Comparison of ENCODE assay signal across 23 cellular contexts in genomic region chr7:133564484-133564883, GRCh38.
DNase-seq lines count a peak whose midpoint lies in the region; ATAC-seq and TF ChIP-seq lines count a peak whose summit lies in the region.
"Had no signal": no experiment of that assay in that cellular context is flagged by ENCODE, and none has a peak within 500 bp of the region (broad histone marks: within the 10 kb centered on the region; RNA-seq: fewer than 3 reads in every experiment).

No MANE protein-coding gene starts in this region.

- H3K36me3 Mint-ChIP-seq in CD14-positive monocyte, result peaks cover 6 to 7% of the 10 kb centered on the region in 2 donors

- H3K9me3 Mint-ChIP-seq in CD14-positive monocyte, result peaks cover 0 to 1% (median 0%) of the 10 kb centered on the region in 7 donors

- no peaks in the 10 kb centered on the region for H3K79me2 ChIP-seq in OCI-LY3 (ENCODE audit: low read length)

- H3K36me3 ChIP-seq in GM06990 (ENCODE audit: control insufficient read depth, insufficient read depth, low read length) (no peaks in the 10 kb centered on the region), OCI-LY3 (replicated peaks; ENCODE audit: low read depth, low read length) (no peaks in the 10 kb centered on the region)
- H3K36me3 ChIP-seq in effector memory CD4-positive, alpha-beta T cell (ENCODE audit: control insufficient read depth, insufficient read depth, low read length), result no peaks in the 10 kb centered on the region
- H3K36me3 ChIP-seq: lower lobe of right lung had no signal

- DNase-seq in GM06990 (ENCODE audit: extremely low read depth, insufficient read length), result no peak
- no peak for DNase-seq in epithelial cell of esophagus (ENCODE audit: low read depth)
- no peak for DNase-seq in effector memory CD4-positive, alpha-beta T cell
- DNase-seq in DMS79 (lab: John Stamatoyannopoulos, UW), result no peak
- DNase-seq in CD14-positive monocyte (ENCODE audit: low spot score), result no peak
- DNase-seq: activated CD4-positive, alpha-beta T cell treated with anti-CD3 and anti-CD28 coated beads, Interleukin-2, amount 10 ng/mL, durations not matched to agents 24 days and 14 days; body of pancreas; CD4-positive, alpha-beta memory T cell; cortex of kidney; DMS153; HCEC 1CT; kidney; lower lobe of right lung; NCI-H1436 treated with DMSO at 0.1 percent for 48 hours; NCI-H748 treated with DMSO at 0.1 percent for 48 hours; nucleus accumbens; right cardiac atrium; stimulated activated CD4-positive, alpha-beta T cell treated with anti-CD3 and anti-CD28 coated beads, Interleukin-15, amount 100 ng/mL, for 24 hours; T-helper 17 cell had no signal

- H3K4me2 ChIP-seq in OCI-LY3 (ENCODE audit: low read length), result no peak overlapping the region

- no peak overlapping the region for H2AFZ ChIP-seq in OCI-LY3 (ENCODE audit: low read depth, low read length)

- H3K9me3 ChIP-seq in OCI-LY3 (ENCODE audit: insufficient read depth, low read length), result no peaks in the 10 kb centered on the region
- H3K9me3 ChIP-seq in effector memory CD4-positive, alpha-beta T cell (ENCODE audit: control insufficient read depth, low read length), result no peaks in the 10 kb centered on the region
- H3K9me3 ChIP-seq: body of pancreas, lower lobe of right lung had no signal

- H3K27me3 ChIP-seq in GM06990 (replicated peaks; ENCODE audit: control insufficient read depth, insufficient read depth, low read length) (no peaks in the 10 kb centered on the region), OCI-LY3 (ENCODE audit: low read depth, low read length) (no peaks in the 10 kb centered on the region)
- H3K27me3 ChIP-seq in effector memory CD4-positive, alpha-beta T cell (replicated peaks; ENCODE audit: control insufficient read depth, insufficient read depth, low read length, poor library complexity, severe bottlenecking), result no peaks in the 10 kb centered on the region
- H3K27me3 ChIP-seq: body of pancreas had no signal

- H3K4me3 ChIP-seq in GM06990 (replicated peaks; ENCODE audit: low read depth, low read length) (no peak overlapping the region), OCI-LY3 (ENCODE audit: low read length) (no peak overlapping the region), epithelial cell of esophagus (ENCODE audit: low read length) (no peak overlapping the region)
- no peak overlapping the region for H3K4me3 ChIP-seq in effector memory CD4-positive, alpha-beta T cell (ENCODE audit: insufficient read depth, low read depth, low read length, poor library complexity, severe bottlenecking)
- H3K4me3 ChIP-seq: body of pancreas, lower lobe of right lung had no signal

- intact Hi-C loops in CD14-positive monocyte (cut with micrococcal nuclease), result no loop called here

- no peaks in the 10 kb centered on the region for H3K4me1 ChIP-seq in OCI-LY3 (ENCODE audit: low read length)
- H3K4me1 ChIP-seq in effector memory CD4-positive, alpha-beta T cell (ENCODE audit: control insufficient read depth, insufficient read depth, low read length, poor library complexity, severe bottlenecking), result no peaks in the 10 kb centered on the region
- H3K4me1 ChIP-seq: body of pancreas, lower lobe of right lung had no signal

- no peak for ATAC-seq in HG02588 (IDR thresholded peaks at IDR 0.05; ENCODE audit: unreplicated experiment)
- ATAC-seq: body of pancreas, lower lobe of right lung, right cardiac atrium, T-helper 17 cell had no signal

- H3K4me1 Mint-ChIP-seq in CD14-positive monocyte, result peaks cover 8% of the 10 kb centered on the region
- H3K4me1 Mint-ChIP-seq: CD4-positive, alpha-beta memory T cell; T-helper 17 cell had no signal

- H3K4me3 Mint-ChIP-seq in CD14-positive monocyte, result no peak overlapping the region
- H3K4me3 Mint-ChIP-seq: activated CD4-positive, alpha-beta T cell treated with anti-CD3 and anti-CD28 coated beads, Interleukin-2, amount 10 ng/mL, durations not matched to agents 24 days and 14 days; CD4-positive, alpha-beta memory T cell; T-helper 17 cell had no signal

- TF ChIP-seq CTCF in 22Rv1 (IDR thresholded peaks at IDR 0.05) (peak; percentile 33; the same call in 1 of the 2 replicates), GM06990 (IDR thresholded peaks at IDR 0.05; ENCODE audit: insufficient read depth, low read length, poor library complexity, severe bottlenecking) (peak; percentile 23), OCI-LY3 (IDR thresholded peaks at IDR 0.05; ENCODE audit: low read depth, low read length) (peak; percentile 40; the same call in 1 of the 2 replicates), epithelial cell of esophagus (IDR thresholded peaks at IDR 0.05; ENCODE audit: insufficient read depth, low read depth, low read length, missing control alignments) (peak; percentile 2), CD14-positive monocyte (IDR thresholded peaks at IDR 0.05) (no peak)

- H3K9ac ChIP-seq in OCI-LY3 (ENCODE audit: low read length), result no peak overlapping the region

- peak overlapping the region in 1 of 7 donors; percentile 51 for H3K27ac Mint-ChIP-seq in CD14-positive monocyte
- H3K27ac Mint-ChIP-seq: activated CD4-positive, alpha-beta T cell treated with anti-CD3 and anti-CD28 coated beads, Interleukin-2, amount 10 ng/mL, durations not matched to agents 24 days and 14 days; T-helper 17 cell had no signal

- no peak overlapping the region for H3K27ac ChIP-seq in 22Rv1
- no peak overlapping the region for H3K27ac ChIP-seq in OCI-LY3 (ENCODE audit: low read length)
- no peak overlapping the region for H3K27ac ChIP-seq in effector memory CD4-positive, alpha-beta T cell (ENCODE audit: insufficient read depth, low read length, poor library complexity, severe bottlenecking)
- H3K27ac ChIP-seq: body of pancreas, epithelial cell of prostate, lower lobe of right lung had no signal

- no peaks in the 10 kb centered on the region for H4K20me1 ChIP-seq in OCI-LY3 (ENCODE audit: insufficient read depth, low read length)

- no peaks in the 10 kb centered on the region for H3K27me3 Mint-ChIP-seq in CD14-positive monocyte (ENCODE audit: low read depth in 3 of 3)
- H3K27me3 Mint-ChIP-seq: activated CD4-positive, alpha-beta T cell treated with anti-CD3 and anti-CD28 coated beads, Interleukin-2, amount 10 ng/mL, durations not matched to agents 24 days and 14 days; CD4-positive, alpha-beta memory T cell; T-helper 17 cell had no signal
